In genomic region chr4:134160211-134160610, GRCh38 we compare ENCODE assay signal across 36 cellular contexts. TPM values are rescaled to one million over a fixed set of nuclear protein-coding genes. Genes with fewer than 3 reads are reported as not detected.
"Had no signal": no experiment of that assay in that cellular context is flagged by ENCODE, and none has a peak within 500 bp of the region (broad histone marks: within the 10 kb centered on the region; RNA-seq: fewer than 3 reads in every experiment).

No MANE protein-coding gene starts in this region.

- DNase-seq: activated CD4-positive, alpha-beta T cell treated with anti-CD3 and anti-CD28 coated beads, Interleukin-2, amount 10 ng/mL, durations not matched to agents 24 days and 14 days; activated CD4-positive, alpha-beta T cell treated with anti-CD3 and anti-CD28 coated beads, Interleukin-2, amount 50 U/mL, for 4 hours; activated CD4-positive, CD25-positive, alpha-beta regulatory T cell; activated CD8-positive, alpha-beta T cell treated with anti-CD3 and anti-CD28 coated beads for 36 hours; activated gamma-delta T cell; activated naive CD4-positive, alpha-beta T cell treated with Interleukin-2 at 50 U/mL for 16 hours; activated naive CD8-positive, alpha-beta T cell treated with anti-CD3 and anti-CD28 coated beads, Interleukin-2, amount 10 ng/mL, durations not matched to agents 7 days and 5 days; activated T-cell treated with anti-CD3 and anti-CD28 coated beads, Interleukin-2, amount 50 U/mL, for 24 hours; caudate nucleus; Karpas-422; KBM-7; MG63; NCI-H1048; NCI-H1105 treated with DMSO at 0.1 percent for 48 hours; NCI-H1436; NCI-H1694; NCI-H1930; NCI-H2081 treated with DMSO at 0.1 percent for 48 hours; NCI-H226; NCI-H446 treated with DMSO at 0.1 percent for 48 hours; NCI-H524; NK-92 treated with Interleukin-12 subunit alpha and Interleukin-12 subunit beta, amount 100 ng/mL, for 24 hours; PC-9; Right ventricle myocardium superior; T1000; WERI-Rb-1 had no signal

- H3K4me2 ChIP-seq: PC-9 had no signal

- H3K4me3 ChIP-seq: MG63, PC-9, SK-N-MC had no signal

- H3K27ac ChIP-seq: PC-9, RWPE1, SK-N-MC, WERI-Rb-1 had no signal

- ATAC-seq: activated CD8-positive, alpha-beta T cell treated with anti-CD3 and anti-CD28 coated beads for 36 hours had no signal

- H3K36me3 ChIP-seq: MG63, WERI-Rb-1 had no signal

- FAIRE-seq: astrocyte, bronchial epithelial cell, RCC 7860 had no signal

- H2AFZ ChIP-seq: PC-9 had no signal

- H3K27me3 ChIP-seq: MG63 had no signal

- H3K9me3 ChIP-seq: MG63 had no signal

RNA-seq across cellular contexts. Expression of gene PABPC4L, which starts 41.4 kb away (rescaled TPM):
- total RNA-seq: activated CD4-positive, alpha-beta T cell treated with anti-CD3 and anti-CD28 coated beads, Interleukin-2, amount 10 ng/mL, durations not matched to agents 24 days and 14 days; activated CD8-positive, alpha-beta memory T cell treated with anti-CD3 and anti-CD28 coated beads for 36 hours; activated CD8-positive, alpha-beta T cell treated with anti-CD3 and anti-CD28 coated beads for 36 hours; activated naive CD8-positive, alpha-beta T cell treated with anti-CD3 and anti-CD28 coated beads, Interleukin-2, amount 10 ng/mL, durations not matched to agents 7 days and 5 days; activated T-helper 2 cell treated with anti-CD3 and anti-CD28 coated beads, Interferon-gamma antibody, Interleukin-2, Interleukin-4, amounts not matched to agents 10 μg/mL and 5 μg/mL and 100 μg/mL, durations not matched to agents 14 hours and 24 hours and 36 hours; OCI-LY7; T-helper 1 cell treated with Interleukin-12 subunit alpha and Interleukin-12 subunit beta and Interleukin-4 antibody, amounts not matched to agents 30 ng/mL and 1 ng/mL, for 36 hours; T-helper 2 cell treated with Interferon-gamma antibody and Interleukin-4, amounts not matched to agents 100 ng/mL and 5 ng/mL, for 36 hours had no signal
